1 cellular context compared by ENCODE assay signal in genomic region chr1:228964178-228964819, GRCh38.
TF ChIP-seq lines count a peak whose summit lies in the region.

No MANE protein-coding gene starts in this region.

TF ChIP-seq in IMR-90, 13 proteins besides CTCF, POLR2A, EP300 and RAD21 (continued from another document):
- peak; percentile 79 for TF ChIP-seq USF2 (IDR thresholded peaks at IDR 0.05; ENCODE audit: low read depth, low read length)
- no peak for TF ChIP-seq FOS (IDR thresholded peaks at IDR 0.05; ENCODE audit: low read depth, low read length)
- TF ChIP-seq NFE2L2 (IDR thresholded peaks at IDR 0.05; ENCODE audit: low read depth, low read length): no peak
TF ChIP-seq in IMR-90: peak in this region for 3.
